ENCODE assay signal across 9 cellular contexts in the genomic region with DNA sequence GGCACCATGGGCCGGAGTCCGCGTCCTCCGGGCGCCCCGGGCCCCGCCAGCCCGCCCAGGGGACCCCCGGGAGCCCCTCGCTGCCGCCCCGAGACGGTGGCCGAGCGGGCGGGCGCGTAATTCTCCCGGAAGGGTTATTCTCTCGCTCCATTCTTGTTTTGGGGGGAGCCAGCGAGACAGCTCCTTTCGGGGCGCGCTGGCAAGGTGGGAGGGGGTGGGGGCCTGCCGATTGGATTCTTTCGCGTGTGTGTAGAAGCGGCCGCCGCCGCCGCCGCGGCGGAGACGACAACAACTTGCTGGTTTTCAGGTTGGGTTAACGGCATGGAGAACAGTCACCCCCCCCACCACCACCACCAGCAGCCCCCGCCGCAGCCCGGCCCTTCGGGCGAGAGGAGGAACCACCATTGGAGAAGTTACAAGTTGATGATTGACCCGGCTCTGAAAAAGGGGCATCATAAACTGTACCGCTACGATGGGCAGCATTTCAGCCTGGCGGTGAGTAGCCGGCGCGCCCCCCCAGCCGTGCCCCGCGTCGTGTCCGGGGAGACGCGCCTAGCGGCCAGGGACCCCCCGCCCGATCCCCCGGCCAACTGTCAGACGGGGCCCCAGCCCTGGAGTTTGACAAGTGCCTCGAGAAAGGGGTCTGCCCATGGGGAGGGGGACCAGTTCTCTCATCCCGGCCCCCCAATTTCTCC. TPM values are rescaled to one million over a fixed set of nuclear protein-coding genes. Genes with fewer than 3 reads are reported as not detected.
A peak's percentile ranks its signal among the peaks of the same experiment; 100 is the strongest.
DNase-seq lines count a peak whose midpoint lies in the region; ATAC-seq, FAIRE-seq and TF ChIP-seq lines count a peak whose summit lies in the region.
"Had no signal": no experiment of that assay in that cellular context is flagged by ENCODE, and none has a peak within 500 bp of the region (broad histone marks: within the 10 kb centered on the region; RNA-seq: fewer than 3 reads in every experiment).

No MANE protein-coding gene starts in this region.

- POLR2A ChIA-PET in H1 (lab: Charles Lee; ENCODE audit: partially characterized antibody) = interaction anchor here (0.6 to 34.9 kb wide), 10 partner anchors 5 to 113 kb away, joined by 3 to 958 read pairs (median 27); a partner anchor contains a TSS

- no peak overlapping the region for H2BK5ac ChIP-seq in H1 (ENCODE audit: low read depth, low read length)

- H2BK20ac ChIP-seq in H1 (ENCODE audit: low read length) = no peak overlapping the region

- no peak overlapping the region for H2AFZ ChIP-seq in H1 (ENCODE audit: low read length)

- H3K56ac ChIP-seq in H1 (replicated peaks; ENCODE audit: insufficient read length, low read depth, low read length) = no peak overlapping the region

- peak overlapping the region; percentile 48 for H3K18ac ChIP-seq in H1 (ENCODE audit: extremely low read depth, low read length)

- no peak; the same call in 1 of the 2 replicates for TF ChIP-seq EP300 in Ishikawa (IDR thresholded peaks at IDR 0.05; ENCODE audit: borderline replicate concordance)
- TF ChIP-seq EP300 in H1 (IDR thresholded peaks at IDR 0.05; ENCODE audit: borderline replicate concordance in 1 of 2, low read depth in 2 of 2, low read length in 2 of 2) = no peak

- CTCF ChIA-PET in H1 (lab: Charles Lee; ENCODE audit: partially characterized antibody) = interaction anchor here (0.6 to 12.0 kb wide), 5 partner anchors 9 to 1473 kb away, joined by 3 to 363 read pairs (median 3); a partner anchor contains a TSS

- no peak overlapping the region for H2BK12ac ChIP-seq in H1 (ENCODE audit: low read depth, low read length)

- WGBS in H1 (ENCODE audit: extremely low coverage in 1 of 2, insufficient coverage in 1 of 2, insufficient read length in 1 of 2, insufficient replicate concordance in 2 of 2, low coverage in 1 of 2, low lambda C conversion rate in 2 of 2, missing lambda C conversion rate in 1 of 2), 2 experiments = 1% methylated on average over 23 of the region's 63 CpGs; no CpG with 5 or more reads in 1 of the 2 experiments

- intact Hi-C loops in upper lobe of right lung (cut with DNase I) = no loop called here

- H3K27ac ChIP-seq in H1 (ENCODE audit: low read depth, low read length) (no peak overlapping the region), muscle layer of colon (ENCODE audit: low read depth, low read length) (peak overlapping the region; percentile 93), upper lobe of right lung (peak overlapping the region; percentile 100)

- H3K79me1 ChIP-seq in H1 (ENCODE audit: low read depth, low read length) = peaks cover 11% of the 10 kb centered on the region

- ATAC-seq in upper lobe of right lung = no peak

- H3K23me2 ChIP-seq in H1 (ENCODE audit: low read depth, low read length) = peaks cover 28% of the 10 kb centered on the region

- H2BK120ac ChIP-seq in H1 (replicated peaks; ENCODE audit: low read depth, low read length) = no peak overlapping the region

- TF ChIP-seq POLR2A in H1 (IDR thresholded peaks at IDR 0.05; ENCODE audit: control extremely low read depth in 1 of 2, low read depth in 2 of 2, low read length in 2 of 2) = no peak

- no peak overlapping the region for H4K91ac ChIP-seq in H1 (replicated peaks; ENCODE audit: insufficient read length, low read length)

- H3K36me3 ChIP-seq in H1 (ENCODE audit: control insufficient read depth in 2 of 4, insufficient read depth in 4 of 4, low read length in 3 of 4) = peaks cover 0 to 17% (median 6%) of the 10 kb centered on the region in 4 experiments; a peak in 3 of 8 replicates
- H3K36me3 ChIP-seq in muscle layer of colon (ENCODE audit: insufficient read depth, low read length) = peaks cover 12% of the 10 kb centered on the region
- peaks cover 27% of the 10 kb centered on the region for H3K36me3 ChIP-seq in upper lobe of right lung

- TF ChIP-seq RAD21 in Ishikawa (IDR thresholded peaks at IDR 0.05; ENCODE audit: low read depth) (no peak), H1 (IDR thresholded peaks at IDR 0.05 in 1 of 2, conservative IDR thresholded peaks at IDR 0.05 in 1 of 2; ENCODE audit: low read depth in 2 of 2, low read length in 2 of 2) (no peak)

- peaks cover 0 to 39% of the 10 kb centered on the region in 2 experiments; a peak in 2 of 4 replicates for H3K79me2 ChIP-seq in H1 (ENCODE audit: control insufficient read depth in 1 of 2, insufficient read depth in 2 of 2, low read length in 2 of 2)

- H3K27me3 ChIP-seq in H1 (replicated peaks in 1 of 4; ENCODE audit: control insufficient read depth in 3 of 4, extremely low read depth in 1 of 4, insufficient read depth in 3 of 4, low read length in 3 of 4) (no peaks in the 10 kb centered on the region), muscle layer of colon (ENCODE audit: control insufficient read depth in 1 of 2, insufficient read depth in 2 of 2, low read length in 2 of 2) (no peaks in the 10 kb centered on the region), upper lobe of right lung (no peaks in the 10 kb centered on the region)

- no peak overlapping the region for H3K4ac ChIP-seq in H1 (replicated peaks; ENCODE audit: insufficient read length, low read depth, low read length)

- no peak overlapping the region for H3K23ac ChIP-seq in H1 (ENCODE audit: insufficient read length)

- TF ChIP-seq CTCF in H1 (IDR thresholded peaks at IDR 0.05; ENCODE audit: control extremely low read depth in 1 of 3, insufficient read depth in 1 of 3, low read depth in 1 of 3, low read length in 3 of 3) (no peak), upper lobe of right lung (IDR thresholded peaks at IDR 0.05) (no peak)

- peak overlapping the region; percentile 92 to 98 for H3K4me2 ChIP-seq in H1 (ENCODE audit: insufficient read depth in 1 of 2, low read depth in 2 of 2, low read length in 2 of 2)

- peak overlapping the region; percentile 59 for H4K8ac ChIP-seq in H1 (ENCODE audit: extremely low read depth, insufficient read depth, low read length)

- H3K9me3 ChIP-seq in H1 (ENCODE audit: insufficient read depth in 2 of 2, low read depth in 1 of 2, low read length in 1 of 2) (no peaks in the 10 kb centered on the region), muscle layer of colon (ENCODE audit: low read length) (no peaks in the 10 kb centered on the region), upper lobe of right lung (no peaks in the 10 kb centered on the region)

- H3K9ac ChIP-seq in H1 (replicated peaks in 1 of 4; ENCODE audit: extremely low read depth in 1 of 4, low read depth in 3 of 4, low read length in 3 of 4) (peak overlapping the region in 3 of 4 experiments; percentile 1 to 89 (median 46); a peak in 2 of 7 replicates), muscle layer of colon (ENCODE audit: low read length) (peak overlapping the region; percentile 86)

- H2AK5ac ChIP-seq in H1 (ENCODE audit: low read depth, low read length) = no peak overlapping the region

- FAIRE-seq in H1 (lab: Jason Lieb, UNC) = no peak

- H3K4me3 ChIP-seq in H1 (ENCODE audit: extremely low read depth in 1 of 4, insufficient read depth in 2 of 4, low read depth in 3 of 4, low read length in 4 of 4) (peak overlapping the region; percentile 62 to 87 (median 66)), muscle layer of colon (ENCODE audit: low read depth in 1 of 2, low read length in 2 of 2) (peak overlapping the region; percentile 75 to 87), upper lobe of right lung (peak overlapping the region; percentile 71)

- no peak overlapping the region for H3K14ac ChIP-seq in H1 (ENCODE audit: insufficient read length)

- H3K4me1 ChIP-seq in H1 (replicated peaks in 1 of 4; ENCODE audit: control insufficient read depth in 3 of 4, insufficient read depth in 4 of 4, low read length in 3 of 4) (peaks cover 3 to 17% (median 10%) of the 10 kb centered on the region in 4 experiments), muscle layer of colon (ENCODE audit: insufficient read depth, low read length) (peaks cover 18% of the 10 kb centered on the region), upper lobe of right lung (peaks cover 22% of the 10 kb centered on the region)

- no peak overlapping the region for H2BK15ac ChIP-seq in H1 (ENCODE audit: low read length)

- DNase-seq in COLO668 (lab: John Stamatoyannopoulos, UW; ENCODE audit: unreplicated experiment) (peak; percentile 59), H1 (ENCODE audit: low read depth in 1 of 2, low spot score in 2 of 2) (no peak), upper lobe of right lung (no peak), H4 (ENCODE audit: low spot score) (no peak), GF-D8 (lab: John Stamatoyannopoulos, UW) (no peak)
- DNase-seq in activated CD4-positive, alpha-beta T cell treated with anti-CD3 and anti-CD28 coated beads for 48 hours = peak; percentile 66

- H4K20me1 ChIP-seq in H1 (replicated peaks in 1 of 2; ENCODE audit: control insufficient read depth in 1 of 2, insufficient read depth in 2 of 2, low read length in 2 of 2) = peaks cover 2 to 4% of the 10 kb centered on the region in 2 experiments

- H4K5ac ChIP-seq in H1 (ENCODE audit: insufficient read length, low read depth, low read length) = no peak overlapping the region

RNA-seq across cellular contexts. Expression of a gene that starts 0.8 kb away (rescaled TPM):
- 17.7 and 17.8 TPM in 2 replicates for total RNA-seq in H1 (2021; fragmentation: NEBNext Ultra II Directional; extraction: Animal tissue kit (Norgen Biotek cat#: 25700))
- polyA plus RNA-seq in H1 (2011; rRNA removed) = 1.3 and 2.3 TPM in 2 replicates
- polyA plus RNA-seq in H1 (2011; cell fraction: cytosol; rRNA removed) = 1.2 TPM
- polyA plus RNA-seq in H1 (2011; cell fraction: nucleus; rRNA removed) = 4.1 TPM
- polyA plus RNA-seq in H1 (2012, experiment 1 of 2) = 6.5 to 10.1 TPM (median 8.7 TPM) in 4 replicates
- polyA plus RNA-seq in H1 (2012, experiment 2 of 2) = 4.9 TPM
- polyA plus RNA-seq in H1 (2013, experiment 1 of 2) = 6.6 TPM
- 5.8 TPM for polyA plus RNA-seq in H1 (2013, experiment 2 of 2)
- polyA minus RNA-seq in H1 (2011; rRNA and poly(A)+ RNA removed) = 1.5 and 2.3 TPM in 2 replicates
- polyA minus RNA-seq in H1 (2011; cell fraction: cytosol; rRNA and poly(A)+ RNA removed) = 5.3 TPM
- polyA minus RNA-seq in H1 (2011; cell fraction: nucleus; rRNA and poly(A)+ RNA removed) = 4.7 TPM
- 18.4 TPM for total RNA-seq in upper lobe of right lung
- total RNA-seq in H4 (2014; rRNA removed; shearing (Covaris generic)) = 1.2 and 2.1 TPM in 2 replicates

RNA-seq across cellular contexts. Expression of a gene that starts 11.1 kb away (rescaled TPM):
- total RNA-seq in H1 (2021; fragmentation: NEBNext Ultra II Directional; extraction: Animal tissue kit (Norgen Biotek cat#: 25700)) = 31.0 and 31.9 TPM in 2 replicates
- 23.8 and 33.2 TPM in 2 replicates for polyA plus RNA-seq in H1 (2011; rRNA removed)
- polyA plus RNA-seq in H1 (2011; cell fraction: cytosol; rRNA removed) = 24.2 TPM
- 46.5 TPM for polyA plus RNA-seq in H1 (2011; cell fraction: nucleus; rRNA removed)
- polyA plus RNA-seq in H1 (2012, experiment 1 of 2) = 13.3 to 22.8 TPM (median 17.1 TPM) in 4 replicates
- 10.2 TPM for polyA plus RNA-seq in H1 (2012, experiment 2 of 2)
- polyA plus RNA-seq in H1 (2013, experiment 1 of 2) = 16.3 TPM
- polyA plus RNA-seq in H1 (2013, experiment 2 of 2) = 14.9 TPM
- polyA minus RNA-seq in H1 (2011; rRNA and poly(A)+ RNA removed) = 15.0 and 16.7 TPM in 2 replicates
- polyA minus RNA-seq in H1 (2011; cell fraction: cytosol; rRNA and poly(A)+ RNA removed) = 27.1 TPM
- 45.4 TPM for polyA minus RNA-seq in H1 (2011; cell fraction: nucleus; rRNA and poly(A)+ RNA removed)
- 41.0 TPM for total RNA-seq in upper lobe of right lung
- total RNA-seq in H4 (2014; rRNA removed; shearing (Covaris generic)) = 0.99 and 3.3 TPM in 2 replicates

RNA-seq across cellular contexts. Expression of a gene that starts 54.1 kb away (rescaled TPM):
- total RNA-seq in H1 (2021; fragmentation: NEBNext Ultra II Directional; extraction: Animal tissue kit (Norgen Biotek cat#: 25700)) = 0.38 and 0.56 TPM in 2 replicates
- 0.28 and 0.48 TPM in 2 replicates for polyA plus RNA-seq in H1 (2011; rRNA removed)
- polyA plus RNA-seq in H1 (2011; cell fraction: cytosol; rRNA removed) = 0.47 TPM
- 0.20 TPM for polyA plus RNA-seq in H1 (2011; cell fraction: nucleus; rRNA removed)
- 0.29 to 1.0 TPM (median 0.42 TPM) in 4 replicates for polyA plus RNA-seq in H1 (2012, experiment 1 of 2)
- polyA plus RNA-seq in H1 (2012, experiment 2 of 2) = 0.56 TPM
- polyA plus RNA-seq in H1 (2013, experiment 1 of 2) = 0.55 TPM
- 0.42 TPM for polyA plus RNA-seq in H1 (2013, experiment 2 of 2)
- polyA minus RNA-seq in H1 (2011; rRNA and poly(A)+ RNA removed) = 0.09 and 0.24 TPM in 2 replicates
- polyA minus RNA-seq in H1 (2011; cell fraction: cytosol; rRNA and poly(A)+ RNA removed) = not detected
- not detected for polyA minus RNA-seq in H1 (2011; cell fraction: nucleus; rRNA and poly(A)+ RNA removed)
- total RNA-seq in upper lobe of right lung = 1.8 TPM
- total RNA-seq in H4 (2014; rRNA removed; shearing (Covaris generic)) = not detected in 2 replicates
- total RNA-seq: RPMI7951 had no signal

Comparison
In these comparisons a context has a peak if more than half of its experiments do, and no peak if none do; other contexts are left out.
1. DNase-seq: peak in COLO668 (single experiment) and activated CD4-positive, alpha-beta T cell treated with anti-CD3 and anti-CD28 coated beads for 48 hours (single experiment); none in H1 (0 of 2), upper lobe of right lung (single experiment), H4 (single experiment) and GF-D8 (single experiment).
2. Peak in every context shown above with its lines, with median percentiles within 50 percentile points of each other: H3K4me3 ChIP-seq.